4 cellular contexts compared by ENCODE assay signal in genomic region chr15:74746389-74746788, GRCh38.
A peak's percentile ranks its signal among the peaks of the same experiment; 100 is the strongest.
TF ChIP-seq lines count a peak whose summit lies in the region.

No MANE protein-coding gene starts in this region.

TF ChIP-seq in A549, 52 proteins besides CTCF, POLR2A, EP300 and RAD21:
- TF ChIP-seq EHMT2 (IDR thresholded peaks at IDR 0.05; ENCODE audit: low read depth) (no peak), GATA3 (IDR thresholded peaks at IDR 0.05; ENCODE audit: borderline replicate concordance) (no peak), JUNB (IDR thresholded peaks at IDR 0.05) (no peak), HES2 (IDR thresholded peaks at IDR 0.05) (no peak), MAFK (IDR thresholded peaks at IDR 0.05; ENCODE audit: partially characterized antibody) (peak; percentile 78), ESRRA (IDR thresholded peaks at IDR 0.05; ENCODE audit: borderline replicate concordance, low read length) (no peak), E2F6 (IDR thresholded peaks at IDR 0.05; ENCODE audit: borderline replicate concordance, low read depth) (no peak), ZSCAN20 (CRISPR knock-in tag; IDR thresholded peaks at IDR 0.05) (no peak)

TF ChIP-seq in HEK293, 187 proteins besides CTCF, POLR2A, EP300 and RAD21:
- TF ChIP-seq ZNF510 (tag by site-specific recombination; IDR thresholded peaks at IDR 0.05; ENCODE audit: insufficient replicate concordance) (peak; percentile 98), ZBTB21 (tag by site-specific recombination; IDR thresholded peaks at IDR 0.05) (no peak), SETDB1 (IDR thresholded peaks at IDR 0.05; ENCODE audit: insufficient read length, low read length) (no peak)

TF ChIP-seq in IMR-90, 13 proteins besides CTCF, POLR2A, EP300 and RAD21:
- TF ChIP-seq MAFK (IDR thresholded peaks at IDR 0.05; ENCODE audit: low read depth, low read length) (peak; percentile 69), SMC3 (IDR thresholded peaks at IDR 0.05; ENCODE audit: low read depth, low read length) (no peak)
TF ChIP-seq in IMR-90: peak in this region for 1.

TF ChIP-seq in K562, 482 proteins besides CTCF, POLR2A, EP300 and RAD21:
- no peak for TF ChIP-seq PPARD (CRISPR knock-in tag; IDR thresholded peaks at IDR 0.05)
- peak; percentile 77 for TF ChIP-seq ZNF316 (IDR thresholded peaks at IDR 0.05)
- TF ChIP-seq MAFF (IDR thresholded peaks at IDR 0.05; ENCODE audit: low read length): peak; percentile 50; the same call in 1 of the 2 replicates
- TF ChIP-seq ELF4 (CRISPR knock-in tag; IDR thresholded peaks at IDR 0.05): no peak
- TF ChIP-seq C11orf30 (IDR thresholded peaks at IDR 0.05; ENCODE audit: low read depth): peak; percentile 59; the same call in 1 of the 2 replicates
- TF ChIP-seq NEUROD1 (IDR thresholded peaks at IDR 0.05; ENCODE audit: borderline replicate concordance, low read depth, low read length, partially characterized antibody): no peak
- TF ChIP-seq MAFG (tag; conservative IDR thresholded peaks at IDR 0.05): 0 out of 2 replicates have a peak, but pooled peaks have one; percentile 38
- peak; percentile 23; the same call in 1 of the 2 replicates for TF ChIP-seq MAFK (IDR thresholded peaks at IDR 0.05; ENCODE audit: low read length)
